27 cellular contexts compared by ENCODE assay signal in the genomic region with DNA sequence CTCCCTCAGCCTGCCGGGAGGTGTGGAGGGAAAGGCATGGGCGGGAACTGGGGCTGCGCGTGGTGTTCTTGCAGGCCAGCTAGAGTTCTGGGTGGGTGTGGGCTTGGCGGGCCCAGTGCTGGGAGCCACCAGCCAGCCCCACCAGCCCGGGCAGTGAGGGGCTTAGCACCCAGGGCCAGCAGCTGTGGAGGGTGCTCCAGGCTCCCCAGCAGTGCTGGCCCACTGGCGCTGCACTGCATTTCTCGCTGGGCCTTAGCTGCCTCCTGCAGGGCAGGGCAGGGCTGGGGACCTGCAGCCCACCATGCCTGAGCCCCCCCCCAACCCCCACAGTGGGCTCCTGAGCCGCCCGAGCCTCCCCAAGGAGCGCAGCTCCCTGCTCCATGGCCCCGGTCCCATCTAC.
"Had no signal": no experiment of that assay in that cellular context is flagged by ENCODE, and none has a peak within 500 bp of the region (broad histone marks: within the 10 kb centered on the region; RNA-seq: fewer than 3 reads in every experiment).

No MANE protein-coding gene starts in this region.

- H3K27ac ChIP-seq: stomach, suprapubic skin, testis, thoracic aorta, thyroid gland, tibial artery, tibial nerve, transverse colon, upper lobe of left lung, uterus, vagina had no signal

- H3K27ac Mint-ChIP-seq: stimulated activated effector memory CD8-positive, alpha-beta T cell treated with anti-CD3 and anti-CD28 coated beads, Interleukin-12 subunit alpha, Interleukin-12 subunit beta, amount 100 ng/mL, for 72 hours; stimulated activated memory B cell treated with anti-CD40 and anti-IgM and Interleukin-4, amounts not matched to agents 10 μg/mL and 1 μg/mL and 100 μg/mL, for 72 hours; stimulated activated naive B cell treated with anti-CD40 and anti-IgM and Interleukin-4, amounts not matched to agents 10 μg/mL and 1 μg/mL and 100 μg/mL, for 72 hours; stimulated activated naive CD8-positive, alpha-beta T cell treated with anti-CD3 and anti-CD28 coated beads, Interleukin-15, amount 100 ng/mL, for 72 hours; stimulated activated naive CD8-positive, alpha-beta T cell treated with anti-CD3 and anti-CD28 coated beads, Interleukin-15, Interleukin-2, amounts not matched to agents 100 ng/mL and 50 ng/mL, for 24 hours; type B pancreatic cell had no signal

- H3K9me3 ChIP-seq: suprapubic skin, testis, thoracic aorta, thyroid gland, tibial artery, transverse colon, upper lobe of left lung, uterus, vagina had no signal

- DNase-seq: stimulated activated CD4-positive, alpha-beta T cell treated with anti-CD3 and anti-CD28 coated beads, Interleukin-2, amount 100 ng/mL, for 48 hours; stimulated activated CD4-positive, alpha-beta T cell treated with anti-CD3 and anti-CD28 coated beads, Interleukin-4, amount 100 ng/mL, for 1 hour; stimulated activated CD4-positive, alpha-beta T cell treated with anti-CD3 and anti-CD28 coated beads, Interleukin-4, amount 100 ng/mL, for 24 hours; stimulated activated CD4-positive, alpha-beta T cell treated with anti-CD3 and anti-CD28 coated beads, Interleukin-4, amount 100 ng/mL, for 4 hours; stimulated activated CD8-positive, alpha-beta memory T cell treated with anti-CD3 and anti-CD28 coated beads, Interleukin-4, amount 100 ng/mL, for 48 hours; stimulated activated naive B cell treated with anti-CD40 and anti-IgM and Interleukin-4, amounts not matched to agents 10 μg/mL and 1 μg/mL and 100 μg/mL, for 72 hours; stimulated activated naive CD4-positive, alpha-beta T cell; stimulated activated naive CD4-positive, alpha-beta T cell treated with Interleukin-2 at 50 U/mL for 16 hours; stimulated activated naive CD8-positive, alpha-beta T cell treated with anti-CD3 and anti-CD28 coated beads, Interleukin-15, amount 100 ng/mL, for 72 hours; stimulated activated naive CD8-positive, alpha-beta T cell treated with anti-CD3 and anti-CD28 coated beads, Interleukin-15, Interleukin-2, amounts not matched to agents 100 U/mL and 50 U/mL, for 24 hours; stomach; substantia nigra; testis; thyroid gland; tibial artery; transverse colon; trophoblast cell; uterus had no signal

- H3K36me3 ChIP-seq: stomach, suprapubic skin, thoracic aorta, thyroid gland, tibial artery, transverse colon, upper lobe of left lung, uterus, vagina had no signal

- H3K36me3 Mint-ChIP-seq: stimulated activated effector memory CD8-positive, alpha-beta T cell treated with anti-CD3 and anti-CD28 coated beads, Interleukin-12 subunit alpha, Interleukin-12 subunit beta, amount 100 ng/mL, for 72 hours; stimulated activated memory B cell treated with anti-CD40 and anti-IgM and Interleukin-4, amounts not matched to agents 10 μg/mL and 1 μg/mL and 100 μg/mL, for 72 hours; stimulated activated naive B cell treated with anti-CD40 and anti-IgM and Interleukin-4, amounts not matched to agents 10 μg/mL and 1 μg/mL and 100 μg/mL, for 72 hours; type B pancreatic cell had no signal

- H3K4me1 ChIP-seq: stomach, suprapubic skin, testis, thyroid gland, tibial artery, tibial nerve, transverse colon, upper lobe of left lung, uterus, vagina had no signal

- H3K27me3 ChIP-seq: stomach, suprapubic skin, testis, thyroid gland, tibial artery, tibial nerve, transverse colon, upper lobe of left lung, uterus, vagina had no signal

- H3K27me3 Mint-ChIP-seq: stimulated activated memory B cell treated with anti-CD40 and anti-IgM and Interleukin-4, amounts not matched to agents 10 μg/mL and 1 μg/mL and 100 μg/mL, for 72 hours; stimulated activated naive B cell treated with anti-CD40 and anti-IgM and Interleukin-4, amounts not matched to agents 10 μg/mL and 1 μg/mL and 100 μg/mL, for 72 hours; stimulated activated naive CD8-positive, alpha-beta T cell treated with anti-CD3 and anti-CD28 coated beads, Interleukin-15, amount 100 ng/mL, for 72 hours; stimulated activated naive CD8-positive, alpha-beta T cell treated with anti-CD3 and anti-CD28 coated beads, Interleukin-15, Interleukin-2, amounts not matched to agents 100 ng/mL and 50 ng/mL, for 24 hours; type B pancreatic cell had no signal

- H3K4me1 Mint-ChIP-seq: stimulated activated effector memory CD8-positive, alpha-beta T cell treated with anti-CD3 and anti-CD28 coated beads, Interleukin-12 subunit alpha, Interleukin-12 subunit beta, amount 100 ng/mL, for 72 hours; stimulated activated memory B cell treated with anti-CD40 and anti-IgM and Interleukin-4, amounts not matched to agents 10 μg/mL and 1 μg/mL and 100 μg/mL, for 72 hours; stimulated activated naive B cell treated with anti-CD40 and anti-IgM and Interleukin-4, amounts not matched to agents 10 μg/mL and 1 μg/mL and 100 μg/mL, for 72 hours; stimulated activated naive CD8-positive, alpha-beta T cell treated with anti-CD3 and anti-CD28 coated beads, Interleukin-15, amount 100 ng/mL, for 72 hours had no signal

- H3K4me3 Mint-ChIP-seq: stimulated activated effector memory CD8-positive, alpha-beta T cell treated with anti-CD3 and anti-CD28 coated beads, Interleukin-12 subunit alpha, Interleukin-12 subunit beta, amount 100 ng/mL, for 72 hours; stimulated activated memory B cell treated with anti-CD40 and anti-IgM and Interleukin-4, amounts not matched to agents 10 μg/mL and 1 μg/mL and 100 μg/mL, for 72 hours; stimulated activated naive B cell treated with anti-CD40 and anti-IgM and Interleukin-4, amounts not matched to agents 10 μg/mL and 1 μg/mL and 100 μg/mL, for 72 hours; stimulated activated naive CD8-positive, alpha-beta T cell treated with anti-CD3 and anti-CD28 coated beads, Interleukin-15, amount 100 ng/mL, for 72 hours; stimulated activated naive CD8-positive, alpha-beta T cell treated with anti-CD3 and anti-CD28 coated beads, Interleukin-15, Interleukin-2, amounts not matched to agents 100 ng/mL and 50 ng/mL, for 24 hours; type B pancreatic cell had no signal

- ATAC-seq: stimulated activated effector memory CD8-positive, alpha-beta T cell treated with anti-CD3 and anti-CD28 coated beads, Interleukin-12 subunit alpha, Interleukin-12 subunit beta, amount 100 ng/mL, for 72 hours; stimulated activated memory B cell treated with anti-CD40 and anti-IgM and Interleukin-4, amounts not matched to agents 10 μg/mL and 1 μg/mL and 100 μg/mL, for 72 hours; stimulated activated naive B cell treated with anti-CD40 and anti-IgM and Interleukin-4, amounts not matched to agents 10 μg/mL and 1 μg/mL and 100 μg/mL, for 72 hours; stimulated activated naive CD8-positive, alpha-beta T cell treated with anti-CD3 and anti-CD28 coated beads, Interleukin-15, amount 100 ng/mL, for 72 hours; stimulated activated naive CD8-positive, alpha-beta T cell treated with anti-CD3 and anti-CD28 coated beads, Interleukin-15, Interleukin-2, amounts not matched to agents 100 U/mL and 50 U/mL, for 24 hours had no signal

- H3K4me3 ChIP-seq: stomach, suprapubic skin, testis, thoracic aorta, thyroid gland, tibial artery, tibial nerve, transverse colon, upper lobe of left lung, uterus, vagina had no signal

- H3K9me3 Mint-ChIP-seq: stimulated activated naive CD8-positive, alpha-beta T cell treated with anti-CD3 and anti-CD28 coated beads, Interleukin-15, Interleukin-2, amounts not matched to agents 100 ng/mL and 50 ng/mL, for 24 hours; type B pancreatic cell had no signal
